Comparison of ENCODE assay signal across 8 cellular contexts in the genomic region with DNA sequence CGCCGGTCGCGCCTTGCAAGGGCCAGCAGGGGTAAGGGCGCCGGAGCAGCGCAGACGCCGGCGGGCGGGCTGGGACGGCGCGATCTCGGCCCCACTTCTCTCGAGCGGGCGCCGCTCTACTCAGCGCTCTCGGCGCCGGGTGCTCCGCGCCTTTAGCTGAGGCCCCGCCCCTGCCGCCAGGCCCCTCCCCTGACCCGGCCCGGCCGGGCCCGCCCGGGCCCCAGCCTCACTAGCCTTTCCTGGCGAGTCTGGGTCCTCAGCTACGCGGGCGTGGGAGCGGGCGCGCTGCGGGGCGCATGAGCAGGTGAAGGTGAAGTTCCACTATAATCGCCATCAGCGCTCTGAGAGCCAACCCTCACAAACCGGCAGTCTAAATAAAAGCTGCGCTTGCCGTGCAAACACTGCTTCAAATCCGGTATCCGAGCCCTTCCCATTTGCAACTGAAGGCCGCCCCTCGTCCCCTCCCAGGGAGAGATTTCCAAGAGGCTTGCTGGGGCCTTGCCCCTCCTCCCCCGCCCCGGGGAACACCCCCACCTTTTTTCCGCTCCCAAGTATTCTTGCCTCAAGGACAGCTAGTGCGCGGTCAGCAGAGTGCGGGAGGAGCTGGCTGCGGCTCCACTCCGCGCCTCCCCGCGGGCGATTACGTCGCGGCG. TPM values are rescaled to one million over a fixed set of nuclear protein-coding genes. Genes with fewer than 3 reads are reported as not detected.
DNase-seq lines count a peak whose midpoint lies in the region; ATAC-seq, FAIRE-seq and TF ChIP-seq lines count a peak whose summit lies in the region.

A gene with protein sequence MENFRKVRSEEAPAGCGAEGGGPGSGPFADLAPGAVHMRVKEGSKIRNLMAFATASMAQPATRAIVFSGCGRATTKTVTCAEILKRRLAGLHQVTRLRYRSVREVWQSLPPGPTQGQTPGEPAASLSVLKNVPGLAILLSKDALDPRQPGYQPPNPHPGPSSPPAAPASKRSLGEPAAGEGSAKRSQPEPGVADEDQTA (minus strand): TSS at position 125 of the 653 bp plus-strand sequence. CDS start 189 bp downstream, outside the sequence.

- H3K4me3 ChIP-seq in BE2C (ENCODE audit: low read depth, low read length) (peak within 1 kb of the TSS; percentile 73), fibroblast of pulmonary artery (replicated peaks; ENCODE audit: low read depth, low read length) (peak within 1 kb of the TSS; percentile 89)

- peak within 1 kb of the TSS; percentile 64 for H3K4me3 Mint-ChIP-seq in activated T-helper 2 cell treated with anti-CD3 and anti-CD28 coated beads, Interferon-gamma antibody, Interleukin-2, Interleukin-4, amounts not matched to agents 10 μg/mL and 5 μg/mL and 100 μg/mL, durations not matched to agents 14 hours and 24 hours and 36 hours (ENCODE audit: low read depth)
- H3K4me3 Mint-ChIP-seq in naive thymus-derived CD8-positive, alpha-beta T cell, result peak within 1 kb of the TSS; percentile 71 to 86 (median 80)
- H3K4me3 Mint-ChIP-seq in stimulated activated memory B cell treated with anti-CD40 and anti-IgM and Interleukin-4, amounts not matched to agents 10 μg/mL and 1 μg/mL and 100 μg/mL, for 72 hours, result peak within 1 kb of the TSS; percentile 74

- TF ChIP-seq CTCF in BE2C (IDR thresholded peaks at IDR 0.05; ENCODE audit: low read depth, low read length), result no peak
- no peak for TF ChIP-seq CTCF in fibroblast of pulmonary artery (IDR thresholded peaks at IDR 0.05; ENCODE audit: low read length, missing control alignments)

- no peaks in the 10 kb centered on the region for H3K9me3 Mint-ChIP-seq in activated T-helper 2 cell treated with anti-CD3 and anti-CD28 coated beads, Interferon-gamma antibody, Interleukin-2, Interleukin-4, amounts not matched to agents 10 μg/mL and 5 μg/mL and 100 μg/mL, durations not matched to agents 14 hours and 24 hours and 36 hours
- H3K9me3 Mint-ChIP-seq in naive thymus-derived CD8-positive, alpha-beta T cell, result no peaks in the 10 kb centered on the region
- no peaks in the 10 kb centered on the region for H3K9me3 Mint-ChIP-seq in stimulated activated memory B cell treated with anti-CD40 and anti-IgM and Interleukin-4, amounts not matched to agents 10 μg/mL and 1 μg/mL and 100 μg/mL, for 72 hours

- peaks cover 4% of the 10 kb centered on the region for H3K4me1 ChIP-seq in BE2C

- peaks cover 32% of the 10 kb centered on the region for H3K4me1 Mint-ChIP-seq in activated T-helper 2 cell treated with anti-CD3 and anti-CD28 coated beads, Interferon-gamma antibody, Interleukin-2, Interleukin-4, amounts not matched to agents 10 μg/mL and 5 μg/mL and 100 μg/mL, durations not matched to agents 14 hours and 24 hours and 36 hours (ENCODE audit: low read depth)
- H3K4me1 Mint-ChIP-seq in naive thymus-derived CD8-positive, alpha-beta T cell, result peaks cover 9 to 40% (median 33%) of the 10 kb centered on the region in 4 donors
- peaks cover 39% of the 10 kb centered on the region for H3K4me1 Mint-ChIP-seq in stimulated activated memory B cell treated with anti-CD40 and anti-IgM and Interleukin-4, amounts not matched to agents 10 μg/mL and 1 μg/mL and 100 μg/mL, for 72 hours

- no peaks in the 10 kb centered on the region for H3K36me3 ChIP-seq in BE2C

- peak; percentile 76 for ATAC-seq in HG03521 (IDR thresholded peaks at IDR 0.05; ENCODE audit: unreplicated experiment)
- ATAC-seq in naive thymus-derived CD8-positive, alpha-beta T cell, result peak; percentile 85 to 88
- peak; percentile 94 for ATAC-seq in stimulated activated memory B cell treated with anti-CD40 and anti-IgM and Interleukin-4, amounts not matched to agents 10 μg/mL and 1 μg/mL and 100 μg/mL, for 72 hours

- H3K27me3 ChIP-seq in BE2C, result no peaks in the 10 kb centered on the region

- H3K27ac Mint-ChIP-seq in activated T-helper 2 cell treated with anti-CD3 and anti-CD28 coated beads, Interferon-gamma antibody, Interleukin-2, Interleukin-4, amounts not matched to agents 10 μg/mL and 5 μg/mL and 100 μg/mL, durations not matched to agents 14 hours and 24 hours and 36 hours, result no peak within 1 kb of the TSS
- H3K27ac Mint-ChIP-seq in naive thymus-derived CD8-positive, alpha-beta T cell, result peak within 1 kb of the TSS in 2 of 10 donors; percentile 15 to 37
- H3K27ac Mint-ChIP-seq in stimulated activated memory B cell treated with anti-CD40 and anti-IgM and Interleukin-4, amounts not matched to agents 10 μg/mL and 1 μg/mL and 100 μg/mL, for 72 hours, result no peak within 1 kb of the TSS

- intact Hi-C loops in activated T-helper 2 cell treated with anti-CD3 and anti-CD28 coated beads, Interferon-gamma antibody, Interleukin-2, Interleukin-4, amounts not matched to agents 10 μg/mL and 5 μg/mL and 100 μg/mL, durations not matched to agents 14 hours and 24 hours and 36 hours (cut with micrococcal nuclease), result loop anchor here (2.0 to 5.0 kb wide), 3 partner anchors 66 to 248 kb away; partner anchors contain the start of gene PPCDC

- peaks cover 4% of the 10 kb centered on the region for H3K36me3 Mint-ChIP-seq in activated T-helper 2 cell treated with anti-CD3 and anti-CD28 coated beads, Interferon-gamma antibody, Interleukin-2, Interleukin-4, amounts not matched to agents 10 μg/mL and 5 μg/mL and 100 μg/mL, durations not matched to agents 14 hours and 24 hours and 36 hours (ENCODE audit: low read depth)
- H3K36me3 Mint-ChIP-seq in naive thymus-derived CD8-positive, alpha-beta T cell, result peaks cover 0 to 2% (median 0%) of the 10 kb centered on the region in 3 donors
- no peaks in the 10 kb centered on the region for H3K36me3 Mint-ChIP-seq in stimulated activated memory B cell treated with anti-CD40 and anti-IgM and Interleukin-4, amounts not matched to agents 10 μg/mL and 1 μg/mL and 100 μg/mL, for 72 hours

- H3K27me3 Mint-ChIP-seq in activated T-helper 2 cell treated with anti-CD3 and anti-CD28 coated beads, Interferon-gamma antibody, Interleukin-2, Interleukin-4, amounts not matched to agents 10 μg/mL and 5 μg/mL and 100 μg/mL, durations not matched to agents 14 hours and 24 hours and 36 hours (ENCODE audit: low read depth), result peaks cover 39% of the 10 kb centered on the region
- peaks cover 10 to 33% (median 29%) of the 10 kb centered on the region in 5 donors for H3K27me3 Mint-ChIP-seq in naive thymus-derived CD8-positive, alpha-beta T cell
- H3K27me3 Mint-ChIP-seq in stimulated activated memory B cell treated with anti-CD40 and anti-IgM and Interleukin-4, amounts not matched to agents 10 μg/mL and 1 μg/mL and 100 μg/mL, for 72 hours, result peaks cover 59% of the 10 kb centered on the region

- no peak for FAIRE-seq in GM19239 (lab: Jason Lieb, UNC)

- no peaks in the 10 kb centered on the region for H3K9me3 ChIP-seq in BE2C

- DNase-seq in BE2C, result peak; percentile 89
- peak; percentile 79 for DNase-seq in GM19239 (ENCODE audit: insufficient read length, low spot score)
- peak; percentile 44 for DNase-seq in OCI-M1 (lab: John Stamatoyannopoulos, UW)
- peak; percentile 67 for DNase-seq in activated T-helper 2 cell treated with anti-CD3 and anti-CD28 coated beads, Interferon-gamma antibody, Interleukin-2, Interleukin-4, amounts not matched to agents 10 μg/mL and 5 μg/mL and 100 μg/mL, durations not matched to agents 14 hours and 24 hours and 36 hours (ENCODE audit: low spot score)
- DNase-seq in fibroblast of pulmonary artery (ENCODE audit: low read depth), result peak; percentile 84
- peak; percentile 18 to 77 (median 51) for DNase-seq in naive thymus-derived CD8-positive, alpha-beta T cell

- POLR2A ChIA-PET in naive thymus-derived CD8-positive, alpha-beta T cell (lab: Charles Lee), result interaction anchor here (0.5 to 1.7 kb wide), 9 partner anchors 11 to 339 kb away, joined by 3 to 10 read pairs (median 4); partner anchors contain the start of genes C15orf39, COX5A and PPCDC

RNA-seq across cellular contexts. Expression of the gene that starts here (rescaled TPM):
- polyA plus RNA-seq in BE2C (2012; ENCODE audit: insufficient read depth, insufficient read length, low read depth), result 78.8 TPM
- total RNA-seq in activated T-helper 2 cell treated with anti-CD3 and anti-CD28 coated beads, Interferon-gamma antibody, Interleukin-2, Interleukin-4, amounts not matched to agents 10 μg/mL and 5 μg/mL and 100 μg/mL, durations not matched to agents 14 hours and 24 hours and 36 hours, result 13.1 and 14.2 TPM in 2 replicates
- total RNA-seq in naive thymus-derived CD8-positive, alpha-beta T cell, result 1 to 10 TPM; 3.8 to 4.1 TPM
- 1 to 10 TPM; 2.8 to 4.3 (median 4.2) TPM for polyA plus RNA-seq in naive thymus-derived CD8-positive, alpha-beta T cell

Comparison
In these comparisons a context has a peak if more than half of its experiments do, and no peak if none do; other contexts are left out.
1. Peak in every context shown above with its lines: DNase-seq, ATAC-seq and H3K4me3 ChIP-seq.